Comparison of ENCODE assay signal across 15 cellular contexts in the genomic region with DNA sequence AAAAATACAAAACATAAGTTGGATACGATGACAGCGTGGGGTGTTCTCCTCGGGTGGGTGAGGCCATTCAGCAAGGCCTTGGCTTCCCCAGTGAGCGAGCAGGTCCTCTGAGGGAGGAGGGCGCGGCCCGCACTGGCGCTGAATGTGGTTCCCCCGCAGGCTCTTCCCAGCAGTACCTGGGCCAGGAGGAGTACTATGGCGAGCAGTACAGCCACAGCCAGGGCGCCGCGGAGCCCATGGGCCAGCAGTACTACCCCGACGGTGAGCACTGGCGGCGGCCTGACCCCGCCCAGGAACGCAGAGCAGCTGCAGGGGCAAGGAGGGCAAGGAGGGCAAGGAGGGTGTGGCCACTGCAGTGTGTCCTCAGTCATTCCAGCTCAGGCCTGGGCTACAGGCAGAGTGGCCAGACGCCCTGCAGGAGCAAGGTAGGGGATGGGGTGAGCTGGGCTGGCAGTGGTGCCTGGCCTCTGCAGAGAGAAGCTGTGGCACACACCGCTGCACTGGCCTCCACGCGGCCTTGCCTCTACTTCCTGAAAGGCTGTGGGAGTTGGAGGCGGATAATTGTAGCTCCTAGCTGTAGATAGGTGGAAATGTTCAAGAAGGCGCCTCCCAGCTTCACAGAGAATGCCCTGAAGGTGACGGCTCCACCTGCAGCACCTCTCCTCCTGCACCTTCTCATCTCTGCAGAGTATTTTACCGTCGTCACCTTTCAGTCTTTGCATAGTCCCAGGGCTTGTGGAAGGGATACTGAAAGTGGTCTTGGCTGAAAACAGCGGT. TPM values are rescaled to one million over a fixed set of nuclear protein-coding genes. Genes with fewer than 3 reads are reported as not detected.
DNase-seq lines count a peak whose midpoint lies in the region; ATAC-seq and TF ChIP-seq lines count a peak whose summit lies in the region.
"Had no signal": no experiment of that assay in that cellular context is flagged by ENCODE, and none has a peak within 500 bp of the region (broad histone marks: within the 10 kb centered on the region; RNA-seq: fewer than 3 reads in every experiment).

No MANE protein-coding gene starts in this region.

- peaks cover 39% of the 10 kb centered on the region for H3K36me3 Mint-ChIP-seq in nephron progenitor cell (ENCODE audit: low read depth)

- no peak for TF ChIP-seq CTCF in nephron progenitor cell (IDR thresholded peaks at IDR 0.05)

- no peaks in the 10 kb centered on the region for H3K9me3 Mint-ChIP-seq in nephron progenitor cell
- H3K9me3 Mint-ChIP-seq: CD4-positive, alpha-beta memory T cell; HFFc6 had no signal

- peak overlapping the region; percentile 57 for H3K27ac Mint-ChIP-seq in nephron progenitor cell
- H3K27ac Mint-ChIP-seq: HFFc6 had no signal

- ATAC-seq in left colon (peak; percentile 27), HG02623 (IDR thresholded peaks at IDR 0.05; ENCODE audit: unreplicated experiment) (no peak)
- ATAC-seq in activated CD4-positive, CD25-positive, alpha-beta regulatory T cell treated with anti-CD3 and anti-CD28 coated beads, Interleukin-2, amount 50 U/mL, for 24 hours, result no peak

- no peaks in the 10 kb centered on the region for H3K27me3 Mint-ChIP-seq in nephron progenitor cell (ENCODE audit: low read depth, poor library complexity)
- H3K27me3 Mint-ChIP-seq: CD4-positive, alpha-beta memory T cell had no signal

- peaks cover 9% of the 10 kb centered on the region for H3K4me1 Mint-ChIP-seq in nephron progenitor cell

- no peak overlapping the region for H3K4me3 Mint-ChIP-seq in nephron progenitor cell
- H3K4me3 Mint-ChIP-seq: CD4-positive, alpha-beta memory T cell; HFFc6 had no signal

- in situ Hi-C loops in KBM-7 (cut with MboI; ENCODE audit: low pct_unique_long_range_greater_than_20kb, low sequenced_read_pairs), result no loop called here

- intact Hi-C loops in left colon (cut with DNase I, micrococcal nuclease), result no loop called here

- DNase-seq in COLO668 (lab: John Stamatoyannopoulos, UW; ENCODE audit: unreplicated experiment) (peak; percentile 11), KBM-7 (peak; percentile 14), left colon (no peak), nephron progenitor cell (no peak), D341Med (ENCODE audit: low spot score) (no peak)
- no peak for DNase-seq in activated naive CD4-positive, alpha-beta T cell (lab: John Stamatoyannopoulos, UW)
- DNase-seq: BE2C; CD4-positive, alpha-beta memory T cell; COR-L47; DND-41; GDM1; HFFc6; IMR-90 had no signal

RNA-seq across cellular contexts. Expression of a gene that starts 18.7 kb away (rescaled TPM):
- 10 to 100 TPM; 26.3 to 34.3 TPM for total RNA-seq in left colon

RNA-seq across cellular contexts. Expression of a gene that starts 20.6 kb away (rescaled TPM):
- total RNA-seq in left colon, result 10 to 100 TPM; 11.3 to 17.2 TPM

RNA-seq across cellular contexts. Expression of a gene that starts 21.0 kb away (rescaled TPM):
- total RNA-seq in left colon, result 100 to 1,000 TPM; 148 to 178 TPM

RNA-seq across cellular contexts. Expression of a gene that starts 41.9 kb away (rescaled TPM):
- total RNA-seq in left colon, result 10 to 100 TPM; 33.0 to 36.3 TPM

RNA-seq across cellular contexts. Expression of a gene that starts 55.9 kb away (rescaled TPM):
- not detected for total RNA-seq in left colon
- total RNA-seq: CD4-positive, alpha-beta memory T cell; HFFc6; IMR-90 had no signal

Comparison
In these comparisons a context has a peak if more than half of its experiments do, and no peak if none do; other contexts are left out.
1. DNase-seq: peak in COLO668 (single experiment) and KBM-7 (single experiment); none in left colon (0 of 2), nephron progenitor cell (single experiment), activated naive CD4-positive, alpha-beta T cell (0 of 4) and D341Med (single experiment).